In genomic region chrX:112874140-112874539, GRCh38 we compare ENCODE assay signal across 18 cellular contexts. TPM values are rescaled to one million over a fixed set of nuclear protein-coding genes. Genes with fewer than 3 reads are reported as not detected.
DNase-seq lines count a peak whose midpoint lies in the region; ATAC-seq and TF ChIP-seq lines count a peak whose summit lies in the region.
"Had no signal": no experiment of that assay in that cellular context is flagged by ENCODE, and none has a peak within 500 bp of the region (broad histone marks: within the 10 kb centered on the region; RNA-seq: fewer than 3 reads in every experiment).

No MANE protein-coding gene starts in this region.

- H3K4me3 Mint-ChIP-seq in activated CD8-positive, alpha-beta memory T cell treated with anti-CD3 and anti-CD28 coated beads, Interleukin-2, amount 10 ng/mL, durations not matched to agents 7 days and 5 days: no peak overlapping the region
- no peak overlapping the region for H3K4me3 Mint-ChIP-seq in CD8-positive, alpha-beta memory T cell
- H3K4me3 Mint-ChIP-seq: natural killer cell had no signal

- ATAC-seq in GM21528 (IDR thresholded peaks at IDR 0.05; ENCODE audit: low FRiP score, unreplicated experiment) (peak; percentile 33), HG03520 (IDR thresholded peaks at IDR 0.05; ENCODE audit: unreplicated experiment) (no peak)
- ATAC-seq in activated CD8-positive, alpha-beta memory T cell treated with anti-CD3 and anti-CD28 coated beads, Interleukin-2, amount 10 ng/mL, durations not matched to agents 7 days and 5 days: no peak
- ATAC-seq: Right ventricle myocardium inferior; stimulated activated naive CD8-positive, alpha-beta T cell treated with anti-CD3 and anti-CD28 coated beads, Interleukin-15, Interleukin-2, amounts not matched to agents 100 U/mL and 50 U/mL, for 24 hours had no signal

- H3K27ac ChIP-seq in AG04450 (ENCODE audit: low read depth, low read length): no peak overlapping the region
- H3K27ac ChIP-seq in CD8-positive, alpha-beta memory T cell (ENCODE audit: low read depth, low read length): no peak overlapping the region
- H3K27ac ChIP-seq: vagina had no signal

- H3K27ac Mint-ChIP-seq in activated CD8-positive, alpha-beta memory T cell treated with anti-CD3 and anti-CD28 coated beads, Interleukin-2, amount 10 ng/mL, durations not matched to agents 7 days and 5 days: no peak overlapping the region
- no peak overlapping the region for H3K27ac Mint-ChIP-seq in CD8-positive, alpha-beta memory T cell
- H3K27ac Mint-ChIP-seq: natural killer cell had no signal

- no peaks in the 10 kb centered on the region for H3K9me3 ChIP-seq in AG04450 (ENCODE audit: control insufficient read depth, insufficient read depth, low read length)
- H3K9me3 ChIP-seq in CD8-positive, alpha-beta memory T cell (ENCODE audit: low read length): no peaks in the 10 kb centered on the region
- H3K9me3 ChIP-seq: vagina had no signal

- H3K36me3 Mint-ChIP-seq in activated CD8-positive, alpha-beta memory T cell treated with anti-CD3 and anti-CD28 coated beads, Interleukin-2, amount 10 ng/mL, durations not matched to agents 7 days and 5 days: no peaks in the 10 kb centered on the region
- no peaks in the 10 kb centered on the region for H3K36me3 Mint-ChIP-seq in CD8-positive, alpha-beta memory T cell
- H3K36me3 Mint-ChIP-seq: natural killer cell had no signal

- H3K9me3 Mint-ChIP-seq in activated CD8-positive, alpha-beta memory T cell treated with anti-CD3 and anti-CD28 coated beads, Interleukin-2, amount 10 ng/mL, durations not matched to agents 7 days and 5 days (ENCODE audit: low read depth): no peaks in the 10 kb centered on the region
- no peaks in the 10 kb centered on the region for H3K9me3 Mint-ChIP-seq in CD8-positive, alpha-beta memory T cell
- H3K9me3 Mint-ChIP-seq: natural killer cell had no signal

- H3K4me3 ChIP-seq in AG04450 (ENCODE audit: low read depth, low read length): no peak overlapping the region
- no peak overlapping the region for H3K4me3 ChIP-seq in CD8-positive, alpha-beta memory T cell (ENCODE audit: low read length)
- H3K4me3 ChIP-seq: vagina had no signal

- TF ChIP-seq CTCF in AG04450 (IDR thresholded peaks at IDR 0.05; ENCODE audit: low read depth, low read length): 0 out of 2 replicates have a peak, but pooled peaks have one; percentile 13

- no peaks in the 10 kb centered on the region for H3K36me3 ChIP-seq in CD8-positive, alpha-beta memory T cell (ENCODE audit: insufficient read depth, low read length)
- H3K36me3 ChIP-seq: vagina had no signal

- H3K27me3 Mint-ChIP-seq in activated CD8-positive, alpha-beta memory T cell treated with anti-CD3 and anti-CD28 coated beads, Interleukin-2, amount 10 ng/mL, durations not matched to agents 7 days and 5 days: peaks cover 2% of the 10 kb centered on the region
- H3K27me3 Mint-ChIP-seq in CD8-positive, alpha-beta memory T cell: peaks cover 0 to 5% of the 10 kb centered on the region in 2 donors

- DNase-seq in AG04450 (ENCODE audit: low read depth, low spot score) (no peak), NCI-H69 (lab: John Stamatoyannopoulos, UW) (peak; percentile 25), fibroblast of gingiva (ENCODE audit: low read depth) (peak; percentile 69)
- no peak for DNase-seq in activated CD8-positive, alpha-beta memory T cell treated with anti-CD3 and anti-CD28 coated beads, Interleukin-2, amount 10 ng/mL, durations not matched to agents 7 days and 5 days
- DNase-seq in stimulated activated CD4-positive, alpha-beta T cell treated with anti-CD3 and anti-CD28 coated beads, Interleukin-12 subunit alpha, Interleukin-12 subunit beta, amount 100 ng/mL, for 4 hours: no peak
- DNase-seq in CD8-positive, alpha-beta memory T cell: no peak
- DNase-seq: activated CD8-positive, alpha-beta memory T cell treated with anti-CD3 and anti-CD28 coated beads for 24 hours; activated naive CD4-positive, alpha-beta T cell treated with Interleukin-2 at 50 U/mL for 16 hours; central memory CD4-positive, alpha-beta T cell; EL; H7; natural killer cell; NCI-H1092 treated with DMSO at 0.1 percent for 48 hours; stimulated activated naive CD8-positive, alpha-beta T cell treated with anti-CD3 and anti-CD28 coated beads, Interleukin-15, Interleukin-2, amounts not matched to agents 100 U/mL and 50 U/mL, for 24 hours had no signal

- CTCF ChIA-PET in AG04450 (lab: Charles Lee): no interaction called here
- CTCF ChIA-PET in activated CD8-positive, alpha-beta memory T cell treated with anti-CD3 and anti-CD28 coated beads, Interleukin-2, amount 10 ng/mL, durations not matched to agents 7 days and 5 days (lab: Charles Lee): no interaction called here
- CTCF ChIA-PET in CD8-positive, alpha-beta memory T cell (lab: Charles Lee): no interaction called here

- H3K27me3 ChIP-seq in AG04450 (ENCODE audit: control insufficient read depth, insufficient read depth, low read length): no peaks in the 10 kb centered on the region
- H3K27me3 ChIP-seq in CD8-positive, alpha-beta memory T cell (ENCODE audit: insufficient read depth, low read length, poor library complexity, severe bottlenecking): no peaks in the 10 kb centered on the region
- H3K27me3 ChIP-seq: vagina had no signal

- H3K4me1 ChIP-seq in CD8-positive, alpha-beta memory T cell (ENCODE audit: insufficient read depth, low read length): no peaks in the 10 kb centered on the region
- H3K4me1 ChIP-seq: vagina had no signal

- H3K4me1 Mint-ChIP-seq in activated CD8-positive, alpha-beta memory T cell treated with anti-CD3 and anti-CD28 coated beads, Interleukin-2, amount 10 ng/mL, durations not matched to agents 7 days and 5 days: no peaks in the 10 kb centered on the region
- H3K4me1 Mint-ChIP-seq in CD8-positive, alpha-beta memory T cell: no peaks in the 10 kb centered on the region
- H3K4me1 Mint-ChIP-seq: natural killer cell had no signal

- POLR2A ChIA-PET in AG04450 (lab: Yijun Ruan, JAX): no interaction called here
- POLR2A ChIA-PET in CD8-positive, alpha-beta memory T cell (lab: Charles Lee): no interaction called here

RNA-seq across cellular contexts. Expression of gene AMOT, which starts 33.5 kb away (rescaled TPM):
- 8.2 and 9.6 TPM in 2 replicates for polyA plus RNA-seq in AG04450 (2011; rRNA removed)
- polyA minus RNA-seq in AG04450 (2011; rRNA and poly(A)+ RNA removed): 18.9 and 22.8 TPM in 2 replicates
- under 1 TPM; 0.28 to 0.38 TPM for total RNA-seq in activated CD8-positive, alpha-beta memory T cell treated with anti-CD3 and anti-CD28 coated beads, Interleukin-2, amount 10 ng/mL, durations not matched to agents 7 days and 5 days
- total RNA-seq in CD8-positive, alpha-beta memory T cell: 1 to 10 TPM; 1.4 to 1.5 TPM
- 3.2 TPM for polyA plus RNA-seq in CD8-positive, alpha-beta memory T cell

Comparison
In these comparisons a context has a peak if more than half of its experiments do, and no peak if none do; other contexts are left out.
1. DNase-seq: peak in NCI-H69 (single experiment) and fibroblast of gingiva (single experiment); none in AG04450 (single experiment), activated CD8-positive, alpha-beta memory T cell treated with anti-CD3 and anti-CD28 coated beads, Interleukin-2, amount 10 ng/mL, durations not matched to agents 7 days and 5 days (single experiment), stimulated activated CD4-positive, alpha-beta T cell treated with anti-CD3 and anti-CD28 coated beads, Interleukin-12 subunit alpha, Interleukin-12 subunit beta, amount 100 ng/mL, for 4 hours (single experiment) and CD8-positive, alpha-beta memory T cell (0 of 5).